In the genomic region with DNA sequence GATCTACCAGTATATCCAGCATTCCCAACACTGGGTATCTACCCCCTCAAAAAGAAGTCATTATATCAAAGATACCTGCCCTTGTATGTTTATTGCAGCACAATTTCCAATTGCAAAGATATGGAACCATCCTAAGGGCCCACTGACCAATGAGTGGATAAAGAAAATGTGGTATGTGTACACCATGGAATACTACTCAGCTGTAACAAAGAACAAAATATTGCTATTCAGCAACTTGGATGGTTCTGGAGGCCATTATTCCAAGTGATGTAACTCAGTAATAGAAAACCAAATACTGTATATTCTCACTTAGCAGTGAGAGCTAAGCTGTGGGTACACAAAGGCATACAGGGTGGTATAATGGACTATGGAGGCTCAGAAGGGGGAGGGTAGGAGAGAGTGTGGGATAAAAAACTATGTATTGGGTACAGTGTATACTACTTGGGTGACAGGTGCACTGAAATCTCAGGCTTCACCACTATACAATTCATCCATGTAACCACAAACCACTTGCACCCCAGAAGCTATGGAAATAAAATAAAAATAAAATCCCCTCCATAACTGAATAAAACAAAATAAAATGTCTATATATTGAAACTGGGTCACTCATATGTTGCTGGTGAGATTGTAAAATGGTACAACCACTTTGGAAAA, we compare ENCODE assay signal across 18 cellular contexts. TPM values are rescaled to one million over a fixed set of nuclear protein-coding genes. Genes with fewer than 3 reads are reported as not detected.
DNase-seq lines count a peak whose midpoint lies in the region; ATAC-seq, FAIRE-seq and TF ChIP-seq lines count a peak whose summit lies in the region.
"Had no signal": no experiment of that assay in that cellular context is flagged by ENCODE, and none has a peak within 500 bp of the region (broad histone marks: within the 10 kb centered on the region; RNA-seq: fewer than 3 reads in every experiment).

No MANE protein-coding gene starts in this region.

- H3K79me1 ChIP-seq in mesenchymal stem cell (replicated peaks; ENCODE audit: low read length, poor library complexity, severe bottlenecking): no peaks in the 10 kb centered on the region

- H3K14ac ChIP-seq in mesenchymal stem cell (ENCODE audit: low read length in 2 of 2): no peak overlapping the region

- H3K4me3 Mint-ChIP-seq in stimulated activated naive CD8-positive, alpha-beta T cell treated with anti-CD3 and anti-CD28 coated beads, Interleukin-15, amount 100 ng/mL, for 72 hours: no peak overlapping the region
- H3K4me3 Mint-ChIP-seq: CD4-positive, alpha-beta memory T cell; GM23338; H9; HFFc6 had no signal

- H3K27ac Mint-ChIP-seq in stimulated activated naive CD8-positive, alpha-beta T cell treated with anti-CD3 and anti-CD28 coated beads, Interleukin-15, amount 100 ng/mL, for 72 hours: peak overlapping the region in 1 of 2 donors; percentile 42
- H3K27ac Mint-ChIP-seq: CD4-positive, alpha-beta memory T cell; GM23338; H9; HFFc6 had no signal

- no peak overlapping the region for H4K91ac ChIP-seq in mesenchymal stem cell (ENCODE audit: low read length)

- H3K79me2 ChIP-seq in KMS-11 (ENCODE audit: insufficient read depth, low read depth) (no peaks in the 10 kb centered on the region), GM12878 (ENCODE audit: control insufficient read depth, insufficient read depth, low read length) (no peaks in the 10 kb centered on the region)

- H3K4me2 ChIP-seq in KMS-11 (0 out of 2 replicates have a peak overlapping the region, but pooled peaks have one; percentile 5), GM12878 (ENCODE audit: control insufficient read depth, insufficient read depth) (no peak overlapping the region; the same call in 1 of the 2 replicates), mesenchymal stem cell (ENCODE audit: low read length, poor library complexity, severe bottlenecking) (no peak overlapping the region)
- H3K4me2 ChIP-seq: GM23338 had no signal

- H3K27me3 ChIP-seq in KMS-11 (ENCODE audit: insufficient read depth, low read depth) (no peaks in the 10 kb centered on the region), GM12878 (replicated peaks in 1 of 2; ENCODE audit: control insufficient read depth in 2 of 2, insufficient read depth in 2 of 2, low read length in 1 of 2) (no peaks in the 10 kb centered on the region), adrenal gland (no peaks in the 10 kb centered on the region), mesenchymal stem cell (ENCODE audit: control insufficient read depth in 1 of 2, insufficient read depth in 1 of 2, low read length in 2 of 2) (no peaks in the 10 kb centered on the region)

- no peak overlapping the region for H2BK12ac ChIP-seq in mesenchymal stem cell (ENCODE audit: low read length in 2 of 2)

- H2BK5ac ChIP-seq in mesenchymal stem cell (ENCODE audit: low read depth, low read length, poor library complexity, severe bottlenecking): no peak overlapping the region

- CTCF ChIA-PET in GM12878 (lab: Yijun Ruan, JAX): interaction anchor here (0.6 to 3.1 kb wide), 9 partner anchors 9 to 97 kb away, joined by 3 to 24 read pairs (median 3); no protein-coding TSS in a partner anchor

- no peak for TF ChIP-seq RAD21 in GM12878 (IDR thresholded peaks at IDR 0.05; ENCODE audit: insufficient read depth, low read depth, low read length)

- H2AFZ ChIP-seq in KMS-11 (ENCODE audit: low read depth) (no peak overlapping the region), GM12878 (ENCODE audit: control insufficient read depth, low read depth, low read length) (no peak overlapping the region), mesenchymal stem cell (ENCODE audit: low read depth, low read length) (no peak overlapping the region)
- H2AFZ ChIP-seq: GM23338 had no signal

- H3K9ac ChIP-seq in KMS-11 (no peak overlapping the region), GM12878 (ENCODE audit: control insufficient read depth, insufficient read depth, low read length) (no peak overlapping the region), mesenchymal stem cell (ENCODE audit: low read length) (no peak overlapping the region)

- peak; percentile 40 for FAIRE-seq in GM12891 (lab: Jason Lieb, UNC)
- FAIRE-seq in GM12878 (lab: Jason Lieb, UNC): no peak

- H3K4ac ChIP-seq in mesenchymal stem cell (ENCODE audit: low read depth in 1 of 2, low read length in 2 of 2): no peak overlapping the region

- H2BK15ac ChIP-seq in mesenchymal stem cell (ENCODE audit: low read depth, poor library complexity, severe bottlenecking): no peak overlapping the region

- no peak overlapping the region for H2BK120ac ChIP-seq in mesenchymal stem cell (ENCODE audit: low read depth, low read length)

- peaks cover 25% of the 10 kb centered on the region for H3K4me1 Mint-ChIP-seq in stimulated activated naive CD8-positive, alpha-beta T cell treated with anti-CD3 and anti-CD28 coated beads, Interleukin-15, amount 100 ng/mL, for 72 hours
- H3K4me1 Mint-ChIP-seq: GM23338, H9 had no signal

- SMC1A ChIA-PET in GM12878 (lab: Charles Lee; ENCODE audit: uncharacterized antibody, unreplicated experiment): interaction anchor here (0.8 to 12.5 kb wide), 15 partner anchors 9 to 194 kb away, joined by 3 to 145 read pairs (median 18); a partner anchor contains a TSS

- in situ Hi-C loops in GM12878 (cut with MboI): no loop called here

- no peak for TF ChIP-seq EP300 in GM12878 (IDR thresholded peaks at IDR 0.05; ENCODE audit: borderline replicate concordance in 1 of 2, control insufficient read depth in 1 of 2, low read depth in 2 of 2, low read length in 2 of 2)

- DNase-seq in stimulated activated naive CD8-positive, alpha-beta T cell treated with anti-CD3 and anti-CD28 coated beads, Interleukin-15, amount 100 ng/mL, for 72 hours: no peak
- no peak for DNase-seq in stimulated activated naive CD8-positive, alpha-beta T cell treated with anti-CD3 and anti-CD28 coated beads, Interleukin-15, Interleukin-2, amounts not matched to agents 100 U/mL and 50 U/mL, for 24 hours
- no peak for DNase-seq in GM12891 (ENCODE audit: insufficient read length, low spot score)
- no peak for DNase-seq in GM12878 (ENCODE audit: low read depth, low spot score)
- DNase-seq in adrenal gland: no peak
- DNase-seq in mesenchymal stem cell: no peak
- DNase-seq: C1 segment of cervical spinal cord; Calu3; CD4-positive, alpha-beta memory T cell; COR-L47; DMS53; EL; GDM1; H9; HFFc6 had no signal

- intact Hi-C loops in GM12878 (cut with micrococcal nuclease; ENCODE audit: unreplicated experiment): loop anchor here (2.0 to 5.0 kb wide), 3 partner anchors 47 to 98 kb away; no protein-coding TSS in a partner anchor
- intact Hi-C loops in adrenal gland (cut with DNase I): no loop called here

- H3K4me1 ChIP-seq in KMS-11 (ENCODE audit: low read depth, poor library complexity, severe bottlenecking) (peaks cover 59% of the 10 kb centered on the region), GM12878 (ENCODE audit: control insufficient read depth, insufficient read depth, low read length) (peaks cover 35% of the 10 kb centered on the region), adrenal gland (replicated peaks in 1 of 2) (no peaks in the 10 kb centered on the region), mesenchymal stem cell (ENCODE audit: control insufficient read depth, insufficient read depth, low read depth, low read length) (no peaks in the 10 kb centered on the region)

- no peak overlapping the region for H3K23ac ChIP-seq in mesenchymal stem cell (ENCODE audit: low read length in 2 of 2)

- peaks cover 15% of the 10 kb centered on the region for H3K9me3 ChIP-seq in GM12878 (replicated peaks; ENCODE audit: control insufficient read depth, insufficient read depth, low read length)
- H3K9me3 ChIP-seq in adrenal gland (replicated peaks in 1 of 3): no peaks in the 10 kb centered on the region
- H3K9me3 ChIP-seq in mesenchymal stem cell (ENCODE audit: control insufficient read depth, low read length): peaks cover 6% of the 10 kb centered on the region

- peak overlapping the region; percentile 72; the same call in 1 of the 2 replicates for H3K27ac ChIP-seq in KMS-11
- H3K27ac ChIP-seq in GM12878 (ENCODE audit: control insufficient read depth, insufficient read depth): peak overlapping the region; percentile 97
- no peak overlapping the region for H3K27ac ChIP-seq in adrenal gland
- no peak overlapping the region for H3K27ac ChIP-seq in mesenchymal stem cell (ENCODE audit: low read length, poor library complexity, severe bottlenecking)

- no peak for TF ChIP-seq POLR2A in GM12891 (IDR thresholded peaks at IDR 0.05; ENCODE audit: low read depth, low read length)
- TF ChIP-seq POLR2A in GM12878 (IDR thresholded peaks at IDR 0.05; ENCODE audit: low read depth, low read length): no peak
- no peak for TF ChIP-seq POLR2A in adrenal gland (IDR thresholded peaks at IDR 0.05)

- H3K27me3 Mint-ChIP-seq in stimulated activated naive CD8-positive, alpha-beta T cell treated with anti-CD3 and anti-CD28 coated beads, Interleukin-15, amount 100 ng/mL, for 72 hours: no peaks in the 10 kb centered on the region
- H3K27me3 Mint-ChIP-seq: CD4-positive, alpha-beta memory T cell had no signal

- TF ChIP-seq CTCF in KMS-11 (conservative IDR thresholded peaks at IDR 0.05; ENCODE audit: low read depth, low read length) (no peak), GM12878 (IDR thresholded peaks at IDR 0.05 in 2 of 3, conservative IDR thresholded peaks at IDR 0.05 in 1 of 3; ENCODE audit: control insufficient read depth in 2 of 3, extremely low read depth in 1 of 3, insufficient read depth in 1 of 3, low read depth in 3 of 3, low read length in 3 of 3) (no peak), adrenal gland (IDR thresholded peaks at IDR 0.05) (no peak)

- RAD21 ChIA-PET in GM12878 (lab: Charles Lee; ENCODE audit: unreplicated experiment): interaction anchor here (1.0 to 4.2 kb wide), 9 partner anchors 8 to 75 kb away, joined by 3 to 79 read pairs (median 25); a partner anchor contains a TSS

- no TSS peak for BruUV-seq in GM12878 (replicated peaks; lab: Mats Ljungman, UMichigan)

- H2AK5ac ChIP-seq in mesenchymal stem cell (ENCODE audit: low read length, severe bottlenecking): no peak overlapping the region

- ATAC-seq in stimulated activated naive CD8-positive, alpha-beta T cell treated with anti-CD3 and anti-CD28 coated beads, Interleukin-15, amount 100 ng/mL, for 72 hours: peak; percentile 63
- ATAC-seq in stimulated activated naive CD8-positive, alpha-beta T cell treated with anti-CD3 and anti-CD28 coated beads, Interleukin-15, Interleukin-2, amounts not matched to agents 100 U/mL and 50 U/mL, for 24 hours: no peak
- ATAC-seq in GM12878 (no peak; the same call in 2 of the 3 replicates), HG02763 (IDR thresholded peaks at IDR 0.05; ENCODE audit: unreplicated experiment) (no peak)
- ATAC-seq: GM23338 had no signal

- peaks cover 5 to 8% of the 10 kb centered on the region in 2 donors for H3K9me3 Mint-ChIP-seq in stimulated activated naive CD8-positive, alpha-beta T cell treated with anti-CD3 and anti-CD28 coated beads, Interleukin-15, amount 100 ng/mL, for 72 hours
- H3K9me3 Mint-ChIP-seq: HFFc6 had no signal

- H3K4me3 ChIP-seq in KMS-11 (IDR thresholded peaks at IDR 0.05; ENCODE audit: insufficient read depth, low read depth, low read length): no peak overlapping the region
- no peak overlapping the region; the same call in 1 of the 2 replicates for H3K4me3 ChIP-seq in GM12878
- no peak overlapping the region for H3K4me3 ChIP-seq in adrenal gland
- no peak overlapping the region for H3K4me3 ChIP-seq in mesenchymal stem cell (ENCODE audit: insufficient read depth in 1 of 2, low read depth in 1 of 2, low read length in 2 of 2)
- H3K4me3 ChIP-seq: GM23338 had no signal

- H3K18ac ChIP-seq in mesenchymal stem cell (ENCODE audit: low read depth in 1 of 2, low read length in 2 of 2): no peak overlapping the region

- no peak overlapping the region for H4K8ac ChIP-seq in mesenchymal stem cell (ENCODE audit: low read length)

- POLR2A ChIA-PET in GM12878 (lab: Charles Lee): interaction anchor here (3.1 to 5.1 kb wide), 3 partner anchors 11 to 36 kb away, joined by 20 to 70 read pairs (median 36); a partner anchor contains a TSS

- H4K20me1 ChIP-seq in KMS-11 (ENCODE audit: insufficient read depth) (no peaks in the 10 kb centered on the region), GM12878 (ENCODE audit: control insufficient read depth, insufficient read depth) (no peaks in the 10 kb centered on the region)

- H3K36me3 ChIP-seq in KMS-11 (ENCODE audit: insufficient read depth): no peaks in the 10 kb centered on the region
- no peaks in the 10 kb centered on the region; a peak in 2 of 4 replicates for H3K36me3 ChIP-seq in GM12878 (ENCODE audit: control insufficient read depth in 2 of 2, insufficient read depth in 2 of 2, low read length in 1 of 2)
- no peaks in the 10 kb centered on the region for H3K36me3 ChIP-seq in adrenal gland (replicated peaks in 1 of 2)
- H3K36me3 ChIP-seq in mesenchymal stem cell (ENCODE audit: control insufficient read depth in 1 of 2, insufficient read depth in 2 of 2, low read depth in 1 of 2, low read length in 2 of 2): no peaks in the 10 kb centered on the region

RNA-seq across cellular contexts. Expression of a gene that starts 34.7 kb away (rescaled TPM):
- 39.9 TPM for polyA plus RNA-seq in GM12891 (2012; ENCODE audit: low read depth, missing spikeins)
- 283 and 300 TPM in 2 replicates for total RNA-seq in GM12878 (2013; cell fraction: nucleolus; rRNA removed)
- total RNA-seq in GM12878 (2014; rRNA removed): 92.7 and 120 TPM in 2 replicates
- total RNA-seq in GM12878 (2014; rRNA removed; fragmentation: Illumina TruSeq; extraction: Trizol): 130 and 131 TPM in 2 replicates
- total RNA-seq in GM12878 (2021): 110 and 131 TPM in 2 replicates
- polyA plus RNA-seq in GM12878 (2011; ENCODE audit: low read depth): 19.4 TPM
- polyA plus RNA-seq in GM12878 (2011; rRNA removed): 121 and 218 TPM in 2 replicates
- 24.3 and 29.2 TPM in 2 replicates for polyA plus RNA-seq in GM12878 (2011; cell fraction: cytosol; rRNA removed)
- 70.9 and 75.1 TPM in 2 replicates for polyA plus RNA-seq in GM12878 (2011; cell fraction: nucleus; rRNA removed)
- 40.8 and 44.4 TPM in 2 replicates for polyA plus RNA-seq in GM12878 (2012)
- 134 and 173 TPM in 2 replicates for polyA plus RNA-seq in GM12878 (2014; fragmentation: Illumina TruSeq; extraction: Trizol)
- 10 to 100 TPM; 43.0 to 50.2 TPM for polyA plus RNA-seq in GM12878 (2014; fragmentation: Nextera tagmentation; extraction: Ambion mirVana)
- polyA plus RNA-seq in GM12878 (2014; rRNA removed): 76.8 and 90.8 TPM in 2 replicates
- polyA plus RNA-seq in GM12878 (2016; fragmentation: Nextera tagmentation; extraction: Ambion mirVana): 100 to 1,000 TPM; 144 to 154 TPM
- polyA minus RNA-seq in GM12878 (2011; rRNA and poly(A)+ RNA removed): 41.8 and 75.6 TPM in 2 replicates
- polyA minus RNA-seq in GM12878 (2011; cell fraction: cytosol; rRNA and poly(A)+ RNA removed): 35.9 and 43.5 TPM in 2 replicates
- 36.5 and 60.8 TPM in 2 replicates for polyA minus RNA-seq in GM12878 (2011; cell fraction: nucleus; rRNA and poly(A)+ RNA removed)
- total RNA-seq in adrenal gland: 100 to 1,000 TPM in 1 of 8 donors, 10 to 100 TPM in 7; 12.5 to 298 (median 31.1) TPM
- polyA plus RNA-seq in adrenal gland: 10 to 100 TPM; 10.2 to 15.4 (median 10.9) TPM
- 18.5 TPM for polyA plus RNA-seq in mesenchymal stem cell (2013, experiment 1 of 2)
- polyA plus RNA-seq in mesenchymal stem cell (2013, experiment 2 of 2): 19.1 TPM

Comparison
In these comparisons a context has a peak if more than half of its experiments do, and no peak if none do; other contexts are left out.
1. H3K27ac ChIP-seq: peak in KMS-11 (single experiment) and GM12878 (single experiment); none in adrenal gland (0 of 5) and mesenchymal stem cell (single experiment).